Comparison of ENCODE assay signal across 18 cellular contexts in the genomic region with DNA sequence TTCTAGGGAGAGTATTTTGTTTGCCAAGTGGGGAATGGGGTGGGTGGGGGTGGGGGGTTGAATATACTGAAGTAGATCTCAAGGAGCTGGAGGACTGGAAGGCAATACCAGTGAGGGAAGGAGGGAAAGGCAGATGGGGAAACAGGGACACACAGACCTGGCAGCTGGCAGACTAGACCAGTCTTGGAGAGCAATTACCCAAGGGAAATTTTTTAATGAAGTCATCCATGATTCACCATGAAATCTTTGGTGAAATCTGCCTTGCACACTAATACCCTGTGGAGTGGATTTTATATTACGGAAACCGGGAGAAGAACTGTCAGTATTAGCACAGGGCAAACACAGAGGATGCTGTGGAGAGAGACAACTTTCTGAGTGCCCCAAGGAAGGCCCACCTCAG.
DNase-seq lines count a peak whose midpoint lies in the region; ATAC-seq and TF ChIP-seq lines count a peak whose summit lies in the region.
"Had no signal": no experiment of that assay in that cellular context is flagged by ENCODE, and none has a peak within 500 bp of the region (broad histone marks: within the 10 kb centered on the region; RNA-seq: fewer than 3 reads in every experiment).

No MANE protein-coding gene starts in this region.

- POLR2A ChIA-PET in GM10248 (lab: Yijun Ruan, JAX): no interaction called here

- CTCF ChIA-PET in GM10248 (lab: Yijun Ruan, JAX): no interaction called here

- no peak overlapping the region for H3K4me3 ChIP-seq in fibroblast of mammary gland (ENCODE audit: control insufficient read depth, low read depth, low read length)
- H3K4me3 ChIP-seq: dorsolateral prefrontal cortex, neural progenitor cell, upper lobe of left lung had no signal

- DNase-seq in NCI-H82 (lab: John Stamatoyannopoulos, UW): peak; percentile 56
- no peak for DNase-seq in NCI-H82 treated with DMSO at 0.1 percent for 48 hours (lab: John Stamatoyannopoulos, UW; ENCODE audit: unreplicated experiment)
- peak; percentile 9 for DNase-seq in RKO (ENCODE audit: low spot score)
- DNase-seq in fibroblast of mammary gland (ENCODE audit: low read depth): peak; percentile 74
- DNase-seq in stromal cell of bone marrow (ENCODE audit: low read depth): peak; percentile 21
- DNase-seq in caudate nucleus (lab: John Stamatoyannopoulos, UW): no peak
- no peak for DNase-seq in GM10248 (ENCODE audit: extremely low spot score)
- DNase-seq: activated CD8-positive, alpha-beta T cell treated with anti-CD3 and anti-CD28 coated beads, Interleukin-2, amount 10 ng/mL, durations not matched to agents 7 days and 5 days; CD8-positive, alpha-beta T cell; dorsolateral prefrontal cortex; NCI-H187 treated with DMSO at 0.1 percent for 48 hours; NK-92 treated with Interleukin-12 subunit alpha and Interleukin-12 subunit beta, amount 100 ng/mL, for 24 hours; upper lobe of left lung had no signal

- no peak for TF ChIP-seq CTCF in fibroblast of mammary gland (conservative IDR thresholded peaks at IDR 0.05; ENCODE audit: control insufficient read depth, insufficient read depth, low read depth, low read length)
- TF ChIP-seq CTCF in GM10248 (IDR thresholded peaks at IDR 0.05; ENCODE audit: control extremely low read depth, extremely low read depth, low read depth, missing control alignments): no peak

- no peak for ATAC-seq in HG03045 (IDR thresholded peaks at IDR 0.05; ENCODE audit: unreplicated experiment)
- ATAC-seq: activated CD8-positive, alpha-beta T cell treated with anti-CD3 and anti-CD28 coated beads, Interleukin-2, amount 10 ng/mL, durations not matched to agents 7 days and 5 days; CD8-positive, alpha-beta T cell; sciatic nerve; stimulated activated effector memory CD8-positive, alpha-beta T cell treated with anti-CD3 and anti-CD28 coated beads, Interleukin-12 subunit alpha, Interleukin-12 subunit beta, amount 100 ng/mL, for 72 hours had no signal

- no peak overlapping the region for H3K27ac ChIP-seq in caudate nucleus (ENCODE audit: low read depth, low read length)
- H3K27ac ChIP-seq: dorsolateral prefrontal cortex, KMS-11, neural progenitor cell, upper lobe of left lung had no signal

Comparison
In these comparisons a context has a peak if more than half of its experiments do, and no peak if none do; other contexts are left out.
1. DNase-seq: peak in NCI-H82 (single experiment), RKO (single experiment), fibroblast of mammary gland (single experiment) and stromal cell of bone marrow (single experiment); none in NCI-H82 treated with DMSO at 0.1 percent for 48 hours (single experiment), caudate nucleus (0 of 61) and GM10248 (single experiment).